Comparison of ENCODE assay signal across 3 cellular contexts in genomic region chr6:17932362-17932852, GRCh38.
TF ChIP-seq lines count a peak whose summit lies in the region.

No MANE protein-coding gene starts in this region.

TF ChIP-seq in SK-N-SH treated with all-trans-retinoic acid at 6 μM for 48 hours, 23 proteins besides CTCF, POLR2A, EP300 and RAD21 (continued from another document and continues in another):
- no peak for TF ChIP-seq ARNTL (CRISPR knock-in tag; IDR thresholded peaks at IDR 0.05; ENCODE audit: borderline replicate concordance, low read depth)
- TF ChIP-seq ZNF8 (CRISPR knock-in tag; IDR thresholded peaks at IDR 0.05) = no peak
- no peak for TF ChIP-seq CREB5 (CRISPR knock-in tag; IDR thresholded peaks at IDR 0.05; ENCODE audit: low read depth)
- TF ChIP-seq PATZ1 (CRISPR knock-in tag; IDR thresholded peaks at IDR 0.05; ENCODE audit: borderline replicate concordance) = no peak
- no peak for TF ChIP-seq PPARA (CRISPR knock-in tag; IDR thresholded peaks at IDR 0.05; ENCODE audit: borderline replicate concordance)
- TF ChIP-seq TOX (CRISPR knock-in tag; IDR thresholded peaks at IDR 0.05; ENCODE audit: borderline replicate concordance) = no peak
- TF ChIP-seq TSHZ2 (CRISPR knock-in tag; IDR thresholded peaks at IDR 0.05) = no peak
- no peak for TF ChIP-seq OSR1 (CRISPR knock-in tag; IDR thresholded peaks at IDR 0.05)
- no peak for TF ChIP-seq ZFP30 (CRISPR knock-in tag; IDR thresholded peaks at IDR 0.05)

TF ChIP-seq in SK-N-SH, 30 proteins besides CTCF, POLR2A, EP300 and RAD21:
- TF ChIP-seq TEAD4 (IDR thresholded peaks at IDR 0.05; ENCODE audit: borderline replicate concordance, insufficient read depth) (no peak), NFIC (IDR thresholded peaks at IDR 0.05; ENCODE audit: borderline replicate concordance) (no peak), TAF1 (IDR thresholded peaks at IDR 0.05; ENCODE audit: borderline replicate concordance, low read depth, low read length) (no peak), RFX5 (IDR thresholded peaks at IDR 0.05; ENCODE audit: low read length) (no peak), USF1 (IDR thresholded peaks at IDR 0.05; ENCODE audit: borderline replicate concordance, low read depth) (no peak), MAX (IDR thresholded peaks at IDR 0.05; ENCODE audit: low read depth) (no peak), RCOR1 (IDR thresholded peaks at IDR 0.05; ENCODE audit: low read length) (no peak), SIN3A (IDR thresholded peaks at IDR 0.05; ENCODE audit: borderline replicate concordance, low read depth, low read length) (no peak), FOXJ3 (CRISPR knock-in tag; IDR thresholded peaks at IDR 0.05) (no peak), IRF3 (IDR thresholded peaks at IDR 0.05; ENCODE audit: low read depth, low read length) (no peak), RXRA (IDR thresholded peaks at IDR 0.05; ENCODE audit: borderline replicate concordance, low read depth) (no peak)
- TF ChIP-seq, protein P1, sequence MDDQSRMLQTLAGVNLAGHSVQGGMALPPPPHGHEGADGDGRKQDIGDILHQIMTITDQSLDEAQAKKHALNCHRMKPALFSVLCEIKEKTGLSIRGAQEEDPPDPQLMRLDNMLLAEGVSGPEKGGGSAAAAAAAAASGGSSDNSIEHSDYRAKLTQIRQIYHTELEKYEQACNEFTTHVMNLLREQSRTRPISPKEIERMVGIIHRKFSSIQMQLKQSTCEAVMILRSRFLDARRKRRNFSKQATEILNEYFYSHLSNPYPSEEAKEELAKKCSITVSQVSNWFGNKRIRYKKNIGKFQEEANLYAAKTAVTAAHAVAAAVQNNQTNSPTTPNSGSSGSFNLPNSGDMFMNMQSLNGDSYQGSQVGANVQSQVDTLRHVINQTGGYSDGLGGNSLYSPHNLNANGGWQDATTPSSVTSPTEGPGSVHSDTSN (IDR thresholded peaks at IDR 0.05) = no peak
- TF ChIP-seq, protein P2, sequence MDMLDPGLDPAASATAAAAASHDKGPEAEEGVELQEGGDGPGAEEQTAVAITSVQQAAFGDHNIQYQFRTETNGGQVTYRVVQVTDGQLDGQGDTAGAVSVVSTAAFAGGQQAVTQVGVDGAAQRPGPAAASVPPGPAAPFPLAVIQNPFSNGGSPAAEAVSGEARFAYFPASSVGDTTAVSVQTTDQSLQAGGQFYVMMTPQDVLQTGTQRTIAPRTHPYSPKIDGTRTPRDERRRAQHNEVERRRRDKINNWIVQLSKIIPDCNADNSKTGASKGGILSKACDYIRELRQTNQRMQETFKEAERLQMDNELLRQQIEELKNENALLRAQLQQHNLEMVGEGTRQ (IDR thresholded peaks at IDR 0.05; ENCODE audit: borderline replicate concordance, low read depth, low read length) = no peak
TF ChIP-seq in SK-N-SH: peak in this region for 0.

TF ChIP-seq in endothelial cell of umbilical vein, 7 proteins besides CTCF, POLR2A, EP300 and RAD21 (continued from another document):
- no peak for TF ChIP-seq POLR2AphosphoS5 (IDR thresholded peaks at IDR 0.05; ENCODE audit: insufficient read depth, low read depth, low read length)
- no peak for TF ChIP-seq JUN (IDR thresholded peaks at IDR 0.05; ENCODE audit: borderline replicate concordance, insufficient read depth, insufficient read length, low read depth)
- TF ChIP-seq GATA2 (IDR thresholded peaks at IDR 0.05; ENCODE audit: insufficient read depth, insufficient read length, low read depth, low read length) = no peak
- no peak for TF ChIP-seq EZH2 (IDR thresholded peaks at IDR 0.05; ENCODE audit: borderline replicate concordance, low read depth, low read length, severe bottlenecking)
- no peak for TF ChIP-seq MAX (IDR thresholded peaks at IDR 0.05; ENCODE audit: insufficient read depth, insufficient read length)
- no peak for TF ChIP-seq MYC (IDR thresholded peaks at IDR 0.05; ENCODE audit: low read depth, low read length)
TF ChIP-seq in endothelial cell of umbilical vein: peak in this region for 0.
